In the genomic region with DNA sequence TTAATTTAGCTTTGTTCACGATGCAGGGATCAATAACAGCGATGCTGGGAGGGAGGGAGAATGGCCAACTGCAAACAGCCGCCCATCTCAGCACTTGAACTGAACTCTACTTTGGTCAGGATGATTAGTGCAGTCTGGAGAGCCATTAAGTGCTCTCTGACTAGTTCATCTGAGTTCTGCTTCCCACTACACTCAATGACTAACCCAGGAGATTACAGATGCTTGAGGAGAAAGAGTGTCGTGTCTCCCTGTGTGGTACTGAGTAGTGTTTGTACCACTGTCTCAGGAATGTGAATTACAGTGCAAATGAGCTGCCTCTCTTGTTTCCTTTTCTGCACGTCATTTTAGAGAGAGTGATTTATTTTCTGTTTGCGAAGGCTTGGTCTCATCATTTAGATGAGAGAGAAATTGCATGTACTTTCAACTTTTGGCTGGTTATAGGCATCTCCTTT, we compare ENCODE assay signal across 10 cellular contexts.
DNase-seq lines count a peak whose midpoint lies in the region; ATAC-seq and TF ChIP-seq lines count a peak whose summit lies in the region.
"Had no signal": no experiment of that assay in that cellular context is flagged by ENCODE, and none has a peak within 500 bp of the region (broad histone marks: within the 10 kb centered on the region; RNA-seq: fewer than 3 reads in every experiment).

No MANE protein-coding gene starts in this region.

- ATAC-seq in HG03280 (IDR thresholded peaks at IDR 0.05; ENCODE audit: unreplicated experiment) (no peak), HG03432 (IDR thresholded peaks at IDR 0.05; ENCODE audit: unreplicated experiment) (no peak), GM21390 (IDR thresholded peaks at IDR 0.05; ENCODE audit: unreplicated experiment) (no peak)
- ATAC-seq: activated CD8-positive, alpha-beta memory T cell treated with anti-CD3 and anti-CD28 coated beads, Interleukin-2, amount 10 ng/mL, durations not matched to agents 7 days and 5 days had no signal

- DNase-seq in GM04503 (ENCODE audit: low read depth) (peak; percentile 77), NCI-H345 (lab: John Stamatoyannopoulos, UW) (peak; percentile 62), fibroblast of pulmonary artery (ENCODE audit: low read depth) (peak; percentile 72), retinal pigment epithelial cell (ENCODE audit: low read depth) (peak; percentile 37), LoVo (ENCODE audit: low spot score) (no peak)
- DNase-seq: activated CD8-positive, alpha-beta memory T cell treated with anti-CD3 and anti-CD28 coated beads, Interleukin-2, amount 10 ng/mL, durations not matched to agents 7 days and 5 days; NCI-H446 treated with DMSO at 0.1 percent for 48 hours had no signal

- no peak for TF ChIP-seq CTCF in fibroblast of pulmonary artery (IDR thresholded peaks at IDR 0.05; ENCODE audit: low read length, missing control alignments)
- no peak for TF ChIP-seq CTCF in retinal pigment epithelial cell (conservative IDR thresholded peaks at IDR 0.05; ENCODE audit: low read depth, low read length)

- H3K4me3 ChIP-seq in fibroblast of pulmonary artery (replicated peaks; ENCODE audit: low read depth, low read length): no peak overlapping the region
- no peak overlapping the region for H3K4me3 ChIP-seq in retinal pigment epithelial cell (ENCODE audit: low read length)
